9 cellular contexts compared by ENCODE assay signal in genomic region chr1:235275223-235275622, GRCh38. TPM values are rescaled to one million over a fixed set of nuclear protein-coding genes. Genes with fewer than 3 reads are reported as not detected.
DNase-seq lines count a peak whose midpoint lies in the region; ATAC-seq, FAIRE-seq and TF ChIP-seq lines count a peak whose summit lies in the region.
"Had no signal": no experiment of that assay in that cellular context is flagged by ENCODE, and none has a peak within 500 bp of the region (broad histone marks: within the 10 kb centered on the region; RNA-seq: fewer than 3 reads in every experiment).

No MANE protein-coding gene starts in this region.

- BruUV-seq in K562 (replicated peaks; lab: Mats Ljungman, UMichigan) = no TSS peak

- intact Hi-C loops in K562 (cut with micrococcal nuclease) = no loop called here

- no peak for TF ChIP-seq EP300 in K562 (IDR thresholded peaks at IDR 0.05; ENCODE audit: low read length)

- no peak for FAIRE-seq in K562 (lab: Jason Lieb, UNC)

- peaks cover 12% of the 10 kb centered on the region for H4K20me1 ChIP-seq in K562 (replicated peaks; ENCODE audit: control insufficient read depth, insufficient read depth, low read length)

- DNase-seq in GM12865 (ENCODE audit: low read depth) = peak; percentile 74
- no peak for DNase-seq in K562 (ENCODE audit: extremely low read depth in 1 of 4, low spot score in 3 of 4)
- no peak for DNase-seq in NCI-H1417 treated with DMSO at 0.1 percent for 48 hours (lab: John Stamatoyannopoulos, UW)
- no peak for DNase-seq in activated CD8-positive, alpha-beta memory T cell treated with anti-CD3 and anti-CD28 coated beads for 24 hours
- DNase-seq in ureter (ENCODE audit: low spot score) = no peak
- no peak for DNase-seq in HAP-1 (ENCODE audit: low spot score in 2 of 2)
- DNase-seq: activated CD4-positive, CD25-positive, alpha-beta regulatory T cell had no signal

- no peak for TF ChIP-seq CTCF in GM12865 (IDR thresholded peaks at IDR 0.05; ENCODE audit: insufficient read depth, low read depth, low read length, missing control alignments)
- TF ChIP-seq CTCF in K562 (IDR thresholded peaks at IDR 0.05 in 2 of 3, conservative IDR thresholded peaks at IDR 0.05 in 1 of 3; ENCODE audit: insufficient read depth in 2 of 3, low read depth in 1 of 3, low read length in 3 of 3) = no peak

- no peak for TF ChIP-seq RAD21 in K562 (CRISPR knock-in tag; conservative IDR thresholded peaks at IDR 0.05 in 1 of 2, IDR thresholded peaks at IDR 0.05 in 1 of 2)

- no peak overlapping the region for H3K4me3 ChIP-seq in GM12865 (ENCODE audit: low read depth, low read length)
- H3K4me3 ChIP-seq in K562 = no peak overlapping the region
- H3K4me3 ChIP-seq in HAP-1 = no peak overlapping the region

- H3K4me1 ChIP-seq in K562 (replicated peaks in 1 of 2; ENCODE audit: control insufficient read depth in 2 of 2, insufficient read depth in 2 of 2, low read length in 2 of 2) = peaks cover 8 to 13% of the 10 kb centered on the region in 2 experiments; a peak in 4 of 5 replicates
- peaks cover 10% of the 10 kb centered on the region for H3K4me1 ChIP-seq in HAP-1

- no peak overlapping the region for H3K9ac ChIP-seq in K562 (ENCODE audit: insufficient read depth in 1 of 2, low read depth in 2 of 2, low read length in 2 of 2)

- no peaks in the 10 kb centered on the region; the same call in 2 of the 3 replicates for H3K36me3 ChIP-seq in K562 (ENCODE audit: control insufficient read depth, insufficient read depth, low read length)
- no peaks in the 10 kb centered on the region for H3K36me3 ChIP-seq in HAP-1 (replicated peaks)

- WGBS in K562 (ENCODE audit: insufficient coverage, low coverage, missing lambda C conversion rate) = 81% methylated on average over 3 of the region's 3 CpGs

- CTCF ChIA-PET in K562 (lab: Yijun Ruan, JAX; ENCODE audit: low intra/inter-chr PET ratio) = no interaction called here

- ATAC-seq in GM19468 (IDR thresholded peaks at IDR 0.05; ENCODE audit: extremely low read depth, unreplicated experiment) (peak; percentile 55), HG03521 (IDR thresholded peaks at IDR 0.05; ENCODE audit: unreplicated experiment) (peak; percentile 55), K562 (no peak; the same call in 2 of the 3 replicates)

- H3K79me2 ChIP-seq in K562 (ENCODE audit: control insufficient read depth, insufficient read depth, low read length) = peaks cover 93% of the 10 kb centered on the region

- no peaks in the 10 kb centered on the region for H3K9me1 ChIP-seq in K562 (ENCODE audit: control insufficient read depth, insufficient read depth, low read length)

- H3K27me3 ChIP-seq in K562 (ENCODE audit: control insufficient read depth in 2 of 2, insufficient read depth in 2 of 2, low read length in 2 of 2) (no peaks in the 10 kb centered on the region), HAP-1 (ENCODE audit: low read depth) (no peaks in the 10 kb centered on the region)

- H3K9me3 ChIP-seq in K562 (replicated peaks; ENCODE audit: control insufficient read depth, insufficient read depth, low read depth, low read length) (no peaks in the 10 kb centered on the region), HAP-1 (no peaks in the 10 kb centered on the region)

- no peak overlapping the region for H3K4me2 ChIP-seq in K562 (ENCODE audit: insufficient read depth, low read length)

- in situ Hi-C loops in K562 (cut with MboI) = no loop called here
- in situ Hi-C loops in HAP-1 (cut with MboI; ENCODE audit: low sequenced_read_pairs) = no loop called here

- H2AFZ ChIP-seq in K562 (ENCODE audit: low read depth, low read length) = no peak overlapping the region

- no peak for TF ChIP-seq POLR2A in K562 (conservative IDR thresholded peaks at IDR 0.05)

- POLR2A ChIA-PET in K562 (lab: Yijun Ruan, JAX) = interaction anchor here (0.6 to 1.3 kb wide), 9 partner anchors 8 to 167 kb away, joined by 3 to 4 read pairs (median 4); no protein-coding TSS in a partner anchor

- no peak overlapping the region; the same call in 2 of the 3 replicates for H3K27ac ChIP-seq in K562 (ENCODE audit: extremely low read depth, low read depth, low read length)

TF ChIP-seq in K562, 482 proteins besides CTCF, POLR2A, EP300 and RAD21:
- TF ChIP-seq YY1 (IDR thresholded peaks at IDR 0.05; ENCODE audit: borderline replicate concordance in 1 of 3, control insufficient read depth in 1 of 3, extremely low read depth in 1 of 3, insufficient read depth in 3 of 3, insufficient read length in 1 of 3, insufficient replicate concordance in 2 of 3, low read depth in 1 of 3, low read length in 2 of 3) (peak in 1 of 3 experiments; percentile 15), JUND (IDR thresholded peaks at IDR 0.05; ENCODE audit: borderline replicate concordance, low read depth, low read length) (no peak), JUND (tag; IDR thresholded peaks at IDR 0.05; ENCODE audit: borderline replicate concordance, low read depth, low read length) (no peak), SRSF1 (IDR thresholded peaks at IDR 0.05; ENCODE audit: low read depth, low read length) (no peak), ZNF79 (CRISPR knock-in tag; IDR thresholded peaks at IDR 0.05; ENCODE audit: low read depth) (no peak), ZNF263 (CRISPR knock-in tag; IDR thresholded peaks at IDR 0.05; ENCODE audit: borderline replicate concordance) (no peak), LARP7 (IDR thresholded peaks at IDR 0.05) (no peak), CREBBP (IDR thresholded peaks at IDR 0.05; ENCODE audit: low read depth, low read length) (no peak), HMBOX1 (IDR thresholded peaks at IDR 0.05) (peak; percentile 42; the same call in 1 of the 2 replicates)

RNA-seq across cellular contexts. Expression of gene ARID4B, which starts 52.8 kb away (rescaled TPM):
- 87.6 and 197 TPM in 2 replicates for total RNA-seq in K562 (2011; cell fraction: chromatin; rRNA removed; ENCODE audit: low replicate concordance)
- 58.9 and 75.1 TPM in 2 replicates for total RNA-seq in K562 (2011; cell fraction: nucleolus; rRNA removed)
- 72.0 and 86.5 TPM in 2 replicates for total RNA-seq in K562 (2011; cell fraction: nucleoplasm; rRNA removed)
- 23.6 and 37.2 TPM in 2 replicates for total RNA-seq in K562 (2014; rRNA removed)
- total RNA-seq in K562 (2014; rRNA removed; fragmentation: Illumina TruSeq; extraction: Trizol) = 37.9 and 42.9 TPM in 2 replicates
- 33.3 and 38.9 TPM in 2 replicates for total RNA-seq in K562 (2015; rRNA removed; fragmentation: Illumina TruSeq; extraction: Trizol)
- 24.2 and 24.4 TPM in 2 replicates for total RNA-seq in K562 (2021)
- polyA plus RNA-seq in K562 (2011; rRNA removed) = 12.3 and 17.7 TPM in 2 replicates
- polyA plus RNA-seq in K562 (2011; cell fraction: cytosol; rRNA removed) = 2.4 and 4.6 TPM in 2 replicates
- polyA plus RNA-seq in K562 (2011; cell fraction: nucleus; rRNA removed) = 22.1 and 25.6 TPM in 2 replicates
- 12.7 and 14.0 TPM in 2 replicates for polyA plus RNA-seq in K562 (2012)
- polyA plus RNA-seq in K562 (2014; fragmentation: Illumina TruSeq; extraction: Trizol) = 16.9 and 18.5 TPM in 2 replicates
- polyA plus RNA-seq in K562 (2014; fragmentation: Nextera tagmentation; extraction: Ambion mirVana) = 10 to 100 TPM in 1 of 2 experiments, 1 to 10 TPM in 1; 8.4 to 11.8 TPM
- polyA plus RNA-seq in K562 (2014; rRNA removed) = 13.1 and 14.3 TPM in 2 replicates
- polyA minus RNA-seq in K562 (2011; rRNA and poly(A)+ RNA removed) = 50.5 and 54.9 TPM in 2 replicates
- 16.7 and 29.3 TPM in 2 replicates for polyA minus RNA-seq in K562 (2011; cell fraction: cytosol; rRNA and poly(A)+ RNA removed)
- polyA minus RNA-seq in K562 (2011; cell fraction: nucleus; rRNA and poly(A)+ RNA removed) = 34.6 and 80.0 TPM in 2 replicates
- total RNA-seq in ureter = 52.9 TPM

RNA-seq across cellular contexts. Expression of gene GGPS1, which starts 53.1 kb away (rescaled TPM):
- total RNA-seq in K562 (2011; cell fraction: chromatin; rRNA removed; ENCODE audit: low replicate concordance) = 7.8 and 28.4 TPM in 2 replicates
- 5.3 and 8.7 TPM in 2 replicates for total RNA-seq in K562 (2011; cell fraction: nucleolus; rRNA removed)
- 15.0 and 24.5 TPM in 2 replicates for total RNA-seq in K562 (2011; cell fraction: nucleoplasm; rRNA removed)
- 18.8 and 29.7 TPM in 2 replicates for total RNA-seq in K562 (2014; rRNA removed)
- 50.3 and 66.8 TPM in 2 replicates for total RNA-seq in K562 (2014; rRNA removed; fragmentation: Illumina TruSeq; extraction: Trizol)
- 35.6 and 36.7 TPM in 2 replicates for total RNA-seq in K562 (2015; rRNA removed; fragmentation: Illumina TruSeq; extraction: Trizol)
- total RNA-seq in K562 (2021) = 56.3 and 59.1 TPM in 2 replicates
- polyA plus RNA-seq in K562 (2011; rRNA removed) = 79.2 and 98.2 TPM in 2 replicates
- polyA plus RNA-seq in K562 (2011; cell fraction: cytosol; rRNA removed) = 25.8 and 49.3 TPM in 2 replicates
- 17.2 and 24.5 TPM in 2 replicates for polyA plus RNA-seq in K562 (2011; cell fraction: nucleus; rRNA removed)
- 39.7 and 48.5 TPM in 2 replicates for polyA plus RNA-seq in K562 (2012)
- 70.4 and 72.1 TPM in 2 replicates for polyA plus RNA-seq in K562 (2014; fragmentation: Illumina TruSeq; extraction: Trizol)
- polyA plus RNA-seq in K562 (2014; fragmentation: Nextera tagmentation; extraction: Ambion mirVana) = 100 to 1,000 TPM in 1 of 2 experiments, 10 to 100 TPM in 1; 97.8 to 104 TPM
- 45.5 and 47.2 TPM in 2 replicates for polyA plus RNA-seq in K562 (2014; rRNA removed)
- polyA minus RNA-seq in K562 (2011; rRNA and poly(A)+ RNA removed) = 53.9 and 65.6 TPM in 2 replicates
- 21.8 and 24.4 TPM in 2 replicates for polyA minus RNA-seq in K562 (2011; cell fraction: cytosol; rRNA and poly(A)+ RNA removed)
- 6.7 and 18.1 TPM in 2 replicates for polyA minus RNA-seq in K562 (2011; cell fraction: nucleus; rRNA and poly(A)+ RNA removed)
- total RNA-seq in ureter = 40.7 TPM
